Comparison of ENCODE assay signal across 12 cellular contexts in the genomic region with DNA sequence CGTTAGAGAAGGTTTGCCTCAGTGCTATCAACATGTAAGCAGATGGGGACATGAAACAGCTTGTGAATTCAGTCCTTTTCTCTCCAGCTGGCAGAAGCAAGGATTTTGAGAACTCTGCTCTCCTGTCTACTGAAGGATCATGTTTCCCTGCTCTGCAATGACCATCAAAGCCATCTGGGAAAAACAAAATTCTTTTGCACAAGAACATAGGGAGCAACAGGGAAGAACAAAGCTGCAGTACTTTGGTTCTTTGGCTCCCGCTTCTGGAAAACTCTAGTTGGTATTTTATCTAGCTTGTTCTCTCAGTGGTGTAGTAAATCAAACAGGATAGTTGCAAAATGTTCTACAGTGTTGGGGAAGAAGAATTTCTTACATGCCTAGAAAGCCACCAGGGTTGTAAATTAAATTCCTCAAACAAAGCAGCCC.
DNase-seq lines count a peak whose midpoint lies in the region; ATAC-seq and TF ChIP-seq lines count a peak whose summit lies in the region.
"Had no signal": no experiment of that assay in that cellular context is flagged by ENCODE, and none has a peak within 500 bp of the region (broad histone marks: within the 10 kb centered on the region; RNA-seq: fewer than 3 reads in every experiment).

No MANE protein-coding gene starts in this region.

- H3K4me3 ChIP-seq in IMR-90 (ENCODE audit: insufficient read depth, low read depth, low read length) (no peak overlapping the region), astrocyte of the spinal cord (ENCODE audit: low read depth, low read length) (no peak overlapping the region), left lung (no peak overlapping the region)

- ATAC-seq in IMR-90 (ENCODE audit: low read depth) (peak; percentile 92), left lung (peak; percentile 62)

- no peak overlapping the region for H2BK120ac ChIP-seq in IMR-90 (ENCODE audit: low read depth, low read length)

- no peak for TF ChIP-seq CTCF in IMR-90 (conservative IDR thresholded peaks at IDR 0.05; ENCODE audit: low read depth, low read length)
- TF ChIP-seq CTCF in astrocyte of the spinal cord (IDR thresholded peaks at IDR 0.05; ENCODE audit: low read depth, low read length), result no peak
- TF ChIP-seq CTCF in left lung (IDR thresholded peaks at IDR 0.05), result no peak

- TF ChIP-seq RAD21 in IMR-90 (IDR thresholded peaks at IDR 0.05; ENCODE audit: low read length), result no peak

- no peaks in the 10 kb centered on the region for H4K20me1 ChIP-seq in IMR-90 (ENCODE audit: insufficient read depth, low read length)

- no peak overlapping the region; the same call in 1 of the 2 replicates for H3K4me2 ChIP-seq in IMR-90 (ENCODE audit: low read depth, low read length)

- CTCF ChIA-PET in IMR-90 (lab: Yijun Ruan, JAX), result interaction anchor here (0.6 kb wide), 1 partner anchor 26 kb away, joined by 3 read pairs; no protein-coding TSS in a partner anchor

- H3K4me1 ChIP-seq in IMR-90 (ENCODE audit: control insufficient read depth, insufficient read depth, low read length) (peaks cover 4% of the 10 kb centered on the region; the same call in 1 of the 2 replicates), left lung (no peaks in the 10 kb centered on the region)

- no peak overlapping the region for H3K23ac ChIP-seq in IMR-90 (ENCODE audit: low read depth, low read length)

- no peak overlapping the region for H2AFZ ChIP-seq in IMR-90 (replicated peaks; ENCODE audit: low read length, poor library complexity)

- no peak overlapping the region for H3K4ac ChIP-seq in IMR-90 (ENCODE audit: low read depth, low read length)

- no peak overlapping the region for H4K91ac ChIP-seq in IMR-90 (ENCODE audit: insufficient read depth, low read depth, low read length)

- in situ Hi-C loops in IMR-90 (cut with MboI; ENCODE audit: low sequenced_read_pairs), result no loop called here
- in situ Hi-C loops in astrocyte of the spinal cord (cut with HindIII; ENCODE audit: low sequenced_read_pairs), result no loop called here

- no peak overlapping the region for H2BK20ac ChIP-seq in IMR-90 (ENCODE audit: low read depth, low read length)

- H3K9me3 ChIP-seq in IMR-90 (ENCODE audit: control insufficient read depth, insufficient read depth, low read length), result no peaks in the 10 kb centered on the region
- no peaks in the 10 kb centered on the region for H3K9me3 ChIP-seq in left lung

- no peak overlapping the region for H2AK9ac ChIP-seq in IMR-90 (replicated peaks; ENCODE audit: low read depth, low read length, poor library complexity)

- POLR2A ChIA-PET in IMR-90 (lab: Charles Lee; ENCODE audit: unreplicated experiment), result no interaction called here

- intact Hi-C loops in IMR-90 (cut with micrococcal nuclease) (no loop called here), left lung (cut with DNase I) (no loop called here)

- peak overlapping the region; percentile 29 for H2BK5ac ChIP-seq in IMR-90 (ENCODE audit: low read depth, low read length, poor library complexity, severe bottlenecking)

- H4K8ac ChIP-seq in IMR-90 (ENCODE audit: low read depth in 2 of 2, low read length in 2 of 2), result no peak overlapping the region

- H3K36me3 ChIP-seq in IMR-90 (ENCODE audit: control insufficient read depth, insufficient read depth, low read length), result no peaks in the 10 kb centered on the region
- H3K36me3 ChIP-seq in left lung, result no peaks in the 10 kb centered on the region

- H2AK5ac ChIP-seq in IMR-90 (ENCODE audit: low read depth, low read length), result no peak overlapping the region

- 0% methylated on average over 1 of the region's 2 CpGs; no CpG with 5 or more reads in 1 of the 2 experiments for WGBS in IMR-90 (ENCODE audit: extremely low coverage in 2 of 2, insufficient read length in 1 of 2), 2 experiments

- dilution Hi-C loops in IMR-90 (cut with HindIII; ENCODE audit: low sequenced_read_pairs, unreplicated experiment), result no loop called here

- no peak overlapping the region for H3K14ac ChIP-seq in IMR-90 (replicated peaks; ENCODE audit: low read depth, low read length)

- H3K79me1 ChIP-seq in IMR-90 (ENCODE audit: low read depth in 1 of 2, low read length in 2 of 2), result no peaks in the 10 kb centered on the region

- TF ChIP-seq POLR2A in IMR-90 (IDR thresholded peaks at IDR 0.05; ENCODE audit: low read depth, low read length), result no peak

- H3K27me3 ChIP-seq in IMR-90 (ENCODE audit: control insufficient read depth, insufficient read depth, low read length) (no peaks in the 10 kb centered on the region), left lung (no peaks in the 10 kb centered on the region)

- no peak overlapping the region for H3K9ac ChIP-seq in IMR-90 (ENCODE audit: low read depth, low read length)

- H3K56ac ChIP-seq in IMR-90 (ENCODE audit: extremely low read depth, insufficient read depth, low read length), result no peak overlapping the region

- H4K5ac ChIP-seq in IMR-90 (ENCODE audit: low read depth, low read length), result no peak overlapping the region

- no peak overlapping the region; the same call in 2 of the 3 replicates for H2BK15ac ChIP-seq in IMR-90 (ENCODE audit: low read depth, low read length)

- DNase-seq in IMR-90 (peak; percentile 58), astrocyte of the spinal cord (ENCODE audit: low read depth, low spot score) (peak; percentile 82), left lung (no peak), superior temporal gyrus (ENCODE audit: extremely low spot score) (peak; percentile 44), activated gamma-delta T cell (lab: John Stamatoyannopoulos, UW) (no peak), hippocampal formation (lab: John Stamatoyannopoulos, UW) (no peak), nucleus accumbens (lab: John Stamatoyannopoulos, UW) (no peak), SHP77 treated with DMSO at 0.1 percent for 48 hours (lab: John Stamatoyannopoulos, UW) (no peak)
- DNase-seq: caudate nucleus, DMS53, MM.1S, T1000 had no signal

- peaks cover 7% of the 10 kb centered on the region for H3K9me1 ChIP-seq in IMR-90 (ENCODE audit: insufficient read depth, low read length)

- peak overlapping the region; percentile 60; the same call in 1 of the 2 replicates for H3K27ac ChIP-seq in IMR-90 (ENCODE audit: insufficient read depth, low read length)
- no peak overlapping the region for H3K27ac ChIP-seq in left lung

- no peak overlapping the region for H3K18ac ChIP-seq in IMR-90 (ENCODE audit: low read depth, low read length)

- BruUV-seq in IMR-90 (replicated peaks; lab: Mats Ljungman, UMichigan), result no TSS peak

TF ChIP-seq in IMR-90, 13 proteins besides CTCF, POLR2A, EP300 and RAD21:
- TF ChIP-seq, protein P1, sequence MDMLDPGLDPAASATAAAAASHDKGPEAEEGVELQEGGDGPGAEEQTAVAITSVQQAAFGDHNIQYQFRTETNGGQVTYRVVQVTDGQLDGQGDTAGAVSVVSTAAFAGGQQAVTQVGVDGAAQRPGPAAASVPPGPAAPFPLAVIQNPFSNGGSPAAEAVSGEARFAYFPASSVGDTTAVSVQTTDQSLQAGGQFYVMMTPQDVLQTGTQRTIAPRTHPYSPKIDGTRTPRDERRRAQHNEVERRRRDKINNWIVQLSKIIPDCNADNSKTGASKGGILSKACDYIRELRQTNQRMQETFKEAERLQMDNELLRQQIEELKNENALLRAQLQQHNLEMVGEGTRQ (IDR thresholded peaks at IDR 0.05; ENCODE audit: low read depth, low read length), result no peak
- TF ChIP-seq CEBPB (IDR thresholded peaks at IDR 0.05; ENCODE audit: low read depth, low read length) (no peak), BHLHE40 (IDR thresholded peaks at IDR 0.05; ENCODE audit: low read depth, low read length) (no peak), RCOR1 (IDR thresholded peaks at IDR 0.05; ENCODE audit: insufficient replicate concordance, low read length) (no peak), NFE2L2 (IDR thresholded peaks at IDR 0.05; ENCODE audit: low read depth, low read length) (no peak)

Comparison
In these comparisons a context has a peak if more than half of its experiments do, and no peak if none do; other contexts are left out.
1. DNase-seq: peak in IMR-90 (single experiment), astrocyte of the spinal cord (single experiment) and superior temporal gyrus (single experiment); none in left lung (0 of 2), activated gamma-delta T cell (single experiment), hippocampal formation (0 of 2), nucleus accumbens (0 of 56) and SHP77 treated with DMSO at 0.1 percent for 48 hours (single experiment).